In genomic region chr7:150406311-150406564, GRCh38 we compare ENCODE assay signal across 1 cellular context.
TF ChIP-seq lines count a peak whose summit lies in the region.

No MANE protein-coding gene starts in this region.

TF ChIP-seq in H1, 55 proteins besides CTCF, POLR2A, EP300 and RAD21:
- TF ChIP-seq PHF8 (conservative IDR thresholded peaks at IDR 0.05; ENCODE audit: low read depth, low read length) (0 out of 2 replicates have a peak, but pooled peaks have one; percentile 4), SAP30 (IDR thresholded peaks at IDR 0.05; ENCODE audit: insufficient read depth, insufficient replicate concordance, low read length) (no peak), SRF (IDR thresholded peaks at IDR 0.05; ENCODE audit: low read depth, low read length) (no peak), KDM1A (IDR thresholded peaks at IDR 0.05; ENCODE audit: borderline replicate concordance, low read length) (peak; percentile 5; the same call in 1 of the 2 replicates)
